1 cellular context compared by ENCODE assay signal in genomic region chr3:12946134-12946533, GRCh38.
TF ChIP-seq lines count a peak whose summit lies in the region.

No MANE protein-coding gene starts in this region.

TF ChIP-seq in HEK293T, 16 proteins besides CTCF, POLR2A, EP300 and RAD21:
- TF ChIP-seq TARDBP (IDR thresholded peaks at IDR 0.05) (no peak), ZNF384 (IDR thresholded peaks at IDR 0.05) (no peak), FOXK2 (IDR thresholded peaks at IDR 0.05) (no peak), BHLHE40 (IDR thresholded peaks at IDR 0.05; ENCODE audit: borderline replicate concordance) (no peak)
